In genomic region chr12:121787063-121787774, GRCh38 we compare ENCODE assay signal across 12 cellular contexts. TPM values are rescaled to one million over a fixed set of nuclear protein-coding genes. Genes with fewer than 3 reads are reported as not detected.
DNase-seq lines count a peak whose midpoint lies in the region; ATAC-seq and TF ChIP-seq lines count a peak whose summit lies in the region.
"Had no signal": no experiment of that assay in that cellular context is flagged by ENCODE, and none has a peak within 500 bp of the region (broad histone marks: within the 10 kb centered on the region; RNA-seq: fewer than 3 reads in every experiment).

No MANE protein-coding gene starts in this region.

- H3K4me3 Mint-ChIP-seq in CD8-positive, alpha-beta memory T cell = peak overlapping the region; percentile 67 to 90 (median 88)
- peak overlapping the region; percentile 91 for H3K4me3 Mint-ChIP-seq in central memory CD8-positive, alpha-beta T cell
- H3K4me3 Mint-ChIP-seq in neural progenitor cell = no peak overlapping the region
- H3K4me3 Mint-ChIP-seq in H9 = no peak overlapping the region

- no peak overlapping the region for H3K56ac ChIP-seq in H9 (ENCODE audit: insufficient read length, low read depth, low read length)

- no peaks in the 10 kb centered on the region for H3K27me3 ChIP-seq in CD8-positive, alpha-beta memory T cell (ENCODE audit: insufficient read depth, low read length, poor library complexity, severe bottlenecking)
- no peaks in the 10 kb centered on the region for H3K27me3 ChIP-seq in SU-DHL-6 (ENCODE audit: low read length)
- peaks cover under 1% of the 10 kb centered on the region for H3K27me3 ChIP-seq in neural progenitor cell
- no peaks in the 10 kb centered on the region for H3K27me3 ChIP-seq in H9 (ENCODE audit: insufficient read depth, low read length)
- H3K27me3 ChIP-seq: SJSA1 had no signal

- no peak overlapping the region for H2BK120ac ChIP-seq in H9 (ENCODE audit: low read depth, low read length, poor library complexity, severe bottlenecking)

- POLR2A ChIA-PET in CD8-positive, alpha-beta memory T cell (lab: Charles Lee) = interaction anchor here (0.6 to 6.0 kb wide), 5 partner anchors 15 to 208 kb away, joined by 3 to 29 read pairs (median 11); partner anchors contain the start of gene SETD1B

- no peak overlapping the region for H3T11ph ChIP-seq in H9 (ENCODE audit: low read length)

- H3K4me1 Mint-ChIP-seq in CD8-positive, alpha-beta memory T cell = peaks cover 80 to 94% (median 90%) of the 10 kb centered on the region in 3 donors
- peaks cover 89% of the 10 kb centered on the region for H3K4me1 Mint-ChIP-seq in central memory CD8-positive, alpha-beta T cell
- H3K4me1 Mint-ChIP-seq in neural progenitor cell = peaks cover 21% of the 10 kb centered on the region
- H3K4me1 Mint-ChIP-seq in H9 = peaks cover 11 to 16% of the 10 kb centered on the region in 2 experiments

- H2BK20ac ChIP-seq in H9 (ENCODE audit: low read depth, low read length, poor library complexity, severe bottlenecking) = no peak overlapping the region

- H3K23ac ChIP-seq in H9 (ENCODE audit: insufficient read length, low read depth, low read length) = no peak overlapping the region

- peak overlapping the region; percentile 97 for H3K27ac ChIP-seq in CD8-positive, alpha-beta memory T cell (ENCODE audit: low read depth, low read length)
- H3K27ac ChIP-seq in SU-DHL-6 (ENCODE audit: low read depth, low read length) (peak overlapping the region; percentile 59), neural progenitor cell (no peak overlapping the region), H9 (ENCODE audit: insufficient read length, low read depth, low read length) (no peak overlapping the region)
- H3K27ac ChIP-seq: SJSA1 had no signal

- no peaks in the 10 kb centered on the region for H3K9me2 ChIP-seq in SU-DHL-6 (replicated peaks; ENCODE audit: insufficient read depth, low read length)

- H3K79me2 ChIP-seq in SU-DHL-6 (ENCODE audit: insufficient read depth, low read length) (peaks cover 58% of the 10 kb centered on the region), neural progenitor cell (ENCODE audit: low read depth) (no peaks in the 10 kb centered on the region), H9 (ENCODE audit: insufficient read depth, low read length) (no peaks in the 10 kb centered on the region)

- no peak overlapping the region for H3K14ac ChIP-seq in H9 (ENCODE audit: insufficient read depth, low read length)

- H3K79me1 ChIP-seq in H9 (ENCODE audit: insufficient read depth, low read depth, low read length, poor library complexity, severe bottlenecking) = no peaks in the 10 kb centered on the region

- no peak overlapping the region for H2BK12ac ChIP-seq in H9 (ENCODE audit: insufficient read length, low read depth, low read length)

- no peaks in the 10 kb centered on the region for H3K9me3 Mint-ChIP-seq in CD8-positive, alpha-beta memory T cell
- no peaks in the 10 kb centered on the region for H3K9me3 Mint-ChIP-seq in central memory CD8-positive, alpha-beta T cell
- H3K9me3 Mint-ChIP-seq in neural progenitor cell (no peaks in the 10 kb centered on the region), H9 (no peaks in the 10 kb centered on the region; a peak in 1 of 5 replicates)

- peaks cover 0 to 4% of the 10 kb centered on the region in 2 donors for H3K27me3 Mint-ChIP-seq in CD8-positive, alpha-beta memory T cell
- no peaks in the 10 kb centered on the region for H3K27me3 Mint-ChIP-seq in central memory CD8-positive, alpha-beta T cell
- H3K27me3 Mint-ChIP-seq in neural progenitor cell (ENCODE audit: insufficient read depth, low read depth) = peaks cover 3% of the 10 kb centered on the region
- peaks cover 5% of the 10 kb centered on the region; the same call in 1 of the 2 replicates for H3K27me3 Mint-ChIP-seq in H9 (ENCODE audit: low read depth)

- H2AFZ ChIP-seq in SU-DHL-6 (ENCODE audit: low read depth, low read length, severe bottlenecking) = no peak overlapping the region
- no peak overlapping the region for H2AFZ ChIP-seq in neural progenitor cell (replicated peaks)
- no peak overlapping the region for H2AFZ ChIP-seq in H9 (ENCODE audit: low read length)

- WGBS in H9 (ENCODE audit: extremely low coverage, insufficient read length, low lambda C conversion rate) = no CpG with 5 or more reads among the region's 16 CpGs

- H3K27ac Mint-ChIP-seq in CD8-positive, alpha-beta memory T cell = peak overlapping the region; percentile 99 to 100 (median 100)
- H3K27ac Mint-ChIP-seq in central memory CD8-positive, alpha-beta T cell (ENCODE audit: low read depth) = peak overlapping the region; percentile 99
- H3K27ac Mint-ChIP-seq in neural progenitor cell = peak overlapping the region; percentile 17
- H3K27ac Mint-ChIP-seq in H9 = peak overlapping the region in 1 of 3 experiments; percentile 29; a peak in 2 of 7 replicates

- no peaks in the 10 kb centered on the region for H3K23me2 ChIP-seq in H9 (ENCODE audit: insufficient read length, low read depth, low read length, poor library complexity, severe bottlenecking)

- H3K4me2 ChIP-seq in SU-DHL-6 (ENCODE audit: low read depth, low read length, poor library complexity, severe bottlenecking) (peak overlapping the region; percentile 2), neural progenitor cell (no peak overlapping the region), H9 (ENCODE audit: insufficient read depth, insufficient read length, low read length) (no peak overlapping the region)

- H3K36me3 ChIP-seq in CD8-positive, alpha-beta memory T cell (ENCODE audit: insufficient read depth, low read length) = peaks cover 8% of the 10 kb centered on the region
- H3K36me3 ChIP-seq in SU-DHL-6 (ENCODE audit: low read length) (no peaks in the 10 kb centered on the region), neural progenitor cell (no peaks in the 10 kb centered on the region)
- H3K36me3 ChIP-seq: SJSA1 had no signal

- no peaks in the 10 kb centered on the region for H3K9me3 ChIP-seq in CD8-positive, alpha-beta memory T cell (ENCODE audit: low read length)
- no peaks in the 10 kb centered on the region for H3K9me3 ChIP-seq in SU-DHL-6 (ENCODE audit: insufficient read depth, low read length)
- H3K9me3 ChIP-seq in neural progenitor cell (ENCODE audit: low read depth) = no peaks in the 10 kb centered on the region
- no peaks in the 10 kb centered on the region for H3K9me3 ChIP-seq in H9 (ENCODE audit: control insufficient read depth, low read depth, low read length)
- H3K9me3 ChIP-seq: SJSA1 had no signal

- no peak overlapping the region for H2BK5ac ChIP-seq in H9 (ENCODE audit: insufficient read length, low read length)

- H3K4me3 ChIP-seq in CD8-positive, alpha-beta memory T cell (ENCODE audit: low read length) = peak overlapping the region; percentile 47
- H3K4me3 ChIP-seq in SU-DHL-6 (ENCODE audit: insufficient read depth, low read length, poor library complexity, severe bottlenecking) (no peak overlapping the region), neural progenitor cell (no peak overlapping the region)
- H3K4me3 ChIP-seq: SJSA1 had no signal

- H3F3A ChIP-seq in SU-DHL-6 (ENCODE audit: insufficient read depth) (peaks cover 26% of the 10 kb centered on the region), neural progenitor cell (ENCODE audit: low read depth) (peaks cover 6% of the 10 kb centered on the region)

- no peak overlapping the region for H2BK15ac ChIP-seq in H9 (ENCODE audit: low read depth, low read length)

- H3K36me3 Mint-ChIP-seq in CD8-positive, alpha-beta memory T cell = peaks cover 5 to 41% (median 16%) of the 10 kb centered on the region in 3 donors
- peaks cover 59% of the 10 kb centered on the region for H3K36me3 Mint-ChIP-seq in central memory CD8-positive, alpha-beta T cell (ENCODE audit: insufficient read depth)
- H3K36me3 Mint-ChIP-seq in neural progenitor cell (peaks cover 4% of the 10 kb centered on the region), H9 (ENCODE audit: insufficient read depth in 1 of 3, low read depth in 3 of 3) (peaks cover 1 to 22% (median 9%) of the 10 kb centered on the region in 3 experiments; a peak in 5 of 7 replicates)

- no peak overlapping the region for H4K91ac ChIP-seq in H9 (ENCODE audit: insufficient read length, low read depth, low read length)

- H4K20me1 ChIP-seq in SU-DHL-6 (ENCODE audit: low read depth, low read length) (no peaks in the 10 kb centered on the region), neural progenitor cell (ENCODE audit: low read depth) (peaks cover 4% of the 10 kb centered on the region), H9 (ENCODE audit: control insufficient read depth, insufficient read depth, insufficient read length) (no peaks in the 10 kb centered on the region)

- H4K5ac ChIP-seq in H9 (ENCODE audit: insufficient read length, low read depth, low read length) = no peak overlapping the region

- no peak overlapping the region for H3K4ac ChIP-seq in H9 (ENCODE audit: low read depth, low read length)

- ATAC-seq in central memory CD8-positive, alpha-beta T cell (replicated peaks; ENCODE audit: extremely low read depth, poor library complexity, severe bottlenecking) = peak; percentile 6
- ATAC-seq in HG03460 (IDR thresholded peaks at IDR 0.05; ENCODE audit: unreplicated experiment) = no peak
- no peak for ATAC-seq in HG03565 (IDR thresholded peaks at IDR 0.05; ENCODE audit: unreplicated experiment)
- ATAC-seq in HG03378 (IDR thresholded peaks at IDR 0.05; ENCODE audit: unreplicated experiment) = no peak

- CTCF ChIA-PET in CD8-positive, alpha-beta memory T cell (lab: Charles Lee) = interaction anchor here (0.6 to 44.0 kb wide), 4 partner anchors 5 to 294 kb away, joined by 3 to 1908 read pairs (median 956); partner anchors contain the start of genes RHOF and SETD1B

- TF ChIP-seq CTCF in SU-DHL-6 (IDR thresholded peaks at IDR 0.05; ENCODE audit: insufficient read depth, low read length, poor library complexity, severe bottlenecking) (no peak), neural progenitor cell (IDR thresholded peaks at IDR 0.05) (no peak), H9 (conservative IDR thresholded peaks at IDR 0.05) (no peak)

- peaks cover 91% of the 10 kb centered on the region for H3K4me1 ChIP-seq in CD8-positive, alpha-beta memory T cell (ENCODE audit: insufficient read depth, low read length)
- peaks cover 3% of the 10 kb centered on the region for H3K4me1 ChIP-seq in neural progenitor cell
- H3K4me1 ChIP-seq in H9 (ENCODE audit: insufficient read depth, low read length) = no peaks in the 10 kb centered on the region

- no peak overlapping the region for H2AK5ac ChIP-seq in H9 (ENCODE audit: insufficient read length, low read length)

- peak overlapping the region; percentile 19; the same call in 1 of the 2 replicates for H3K9ac ChIP-seq in SU-DHL-6 (ENCODE audit: low read length)
- H3K9ac ChIP-seq in neural progenitor cell = no peak overlapping the region
- no peak overlapping the region for H3K9ac ChIP-seq in H9 (ENCODE audit: extremely low read depth, insufficient read length, low read length)

- DNase-seq in CD8-positive, alpha-beta memory T cell = peak in 4 of 5 donors; percentile 59 to 74 (median 70)
- peak in 1 of 2 donors; percentile 49 for DNase-seq in central memory CD8-positive, alpha-beta T cell (ENCODE audit: low spot score in 2 of 2)
- DNase-seq in neural progenitor cell (ENCODE audit: low spot score) (no peak), H9 (no peak)
- DNase-seq: erythroblast, midbrain, NCI-H146 had no signal

- no peak overlapping the region for H3K18ac ChIP-seq in H9 (ENCODE audit: insufficient read length, low read depth, low read length)

- no peak overlapping the region for H4K8ac ChIP-seq in H9 (replicated peaks; ENCODE audit: insufficient read length, low read depth, low read length)

RNA-seq across cellular contexts. Expression of gene RHOF, which starts 6.3 kb away (rescaled TPM):
- 100 to 1,000 TPM; 145 to 152 TPM for total RNA-seq in CD8-positive, alpha-beta memory T cell
- polyA plus RNA-seq in CD8-positive, alpha-beta memory T cell = 139 TPM
- total RNA-seq in neural progenitor cell (ENCODE audit: low replicate concordance) (20.1 and 30.8 TPM in 2 replicates), H9 (2021) (29.1 and 29.3 TPM in 2 replicates)

RNA-seq across cellular contexts. Expression of gene SETD1B, which starts 16.6 kb away (rescaled TPM):
- 10 to 100 TPM; 31.3 to 31.9 TPM for total RNA-seq in CD8-positive, alpha-beta memory T cell
- polyA plus RNA-seq in CD8-positive, alpha-beta memory T cell = 2.4 TPM
- total RNA-seq in neural progenitor cell (ENCODE audit: low replicate concordance) = 1.8 and 4.4 TPM in 2 replicates
- total RNA-seq in H9 (2021) = 38.2 and 40.4 TPM in 2 replicates

Comparison
In these comparisons a context has a peak if more than half of its experiments do, and no peak if none do; other contexts are left out.
1. DNase-seq: peak in CD8-positive, alpha-beta memory T cell (4 of 5); none in neural progenitor cell (single experiment) and H9 (single experiment).
2. H3K27ac ChIP-seq: peak in CD8-positive, alpha-beta memory T cell (single experiment) and SU-DHL-6 (single experiment); none in neural progenitor cell (single experiment) and H9 (single experiment).
3. H3K4me3 Mint-ChIP-seq: peak in CD8-positive, alpha-beta memory T cell (7 of 7) and central memory CD8-positive, alpha-beta T cell (single experiment); none in neural progenitor cell (single experiment) and H9 (0 of 2).